Comparison of ENCODE assay signal across 22 cellular contexts in the genomic region with DNA sequence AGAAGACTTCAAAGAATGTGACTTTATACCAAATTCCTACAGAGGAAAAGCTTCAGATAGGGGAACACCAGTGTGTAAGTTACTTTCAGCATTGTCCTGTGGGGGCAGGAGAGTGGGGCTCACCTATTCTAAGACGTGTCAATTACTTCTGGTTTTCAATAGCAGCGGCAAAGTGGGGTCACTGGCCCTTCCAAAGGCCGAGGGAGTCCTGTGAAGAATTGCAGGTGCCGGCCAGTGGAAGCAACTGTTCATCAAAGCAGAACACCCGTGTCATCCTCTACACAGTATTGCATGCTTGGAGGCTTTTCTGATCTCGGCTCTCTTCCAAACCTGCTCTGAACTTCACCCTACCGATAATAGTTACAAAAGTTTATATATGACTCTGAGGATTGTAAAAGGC.
"Had no signal": no experiment of that assay in that cellular context is flagged by ENCODE, and none has a peak within 500 bp of the region (broad histone marks: within the 10 kb centered on the region; RNA-seq: fewer than 3 reads in every experiment).

No MANE protein-coding gene starts in this region.

- H3K27ac ChIP-seq: hepatocyte, sigmoid colon, spleen, upper lobe of left lung had no signal

- H3K4me2 ChIP-seq: hepatocyte had no signal

- H3K79me2 ChIP-seq: hepatocyte had no signal

- H3K36me3 Mint-ChIP-seq: activated naive CD4-positive, alpha-beta T cell treated with anti-CD3 and anti-CD28 coated beads, Interleukin-2, amount 10 ng/mL, durations not matched to agents 7 days and 5 days; memory B cell had no signal

- H2AFZ ChIP-seq: hepatocyte had no signal

- H3K9me3 ChIP-seq: sigmoid colon, spleen, upper lobe of left lung had no signal

- H3K4me1 Mint-ChIP-seq: activated CD4-positive, alpha-beta memory T cell treated with anti-CD3 and anti-CD28 coated beads, Interleukin-2, amount 10 ng/mL, durations not matched to agents 7 days and 5 days; activated CD4-positive, alpha-beta T cell treated with anti-CD3 and anti-CD28 coated beads, Interleukin-2, amount 10 ng/mL, durations not matched to agents 24 days and 14 days; activated naive CD4-positive, alpha-beta T cell treated with anti-CD3 and anti-CD28 coated beads, Interleukin-2, amount 10 ng/mL, durations not matched to agents 7 days and 5 days; memory B cell; nephron had no signal

- H3K27ac Mint-ChIP-seq: activated CD4-positive, alpha-beta memory T cell treated with anti-CD3 and anti-CD28 coated beads, Interleukin-2, amount 10 ng/mL, durations not matched to agents 7 days and 5 days; activated CD4-positive, alpha-beta T cell treated with anti-CD3 and anti-CD28 coated beads, Interleukin-2, amount 10 ng/mL, durations not matched to agents 24 days and 14 days; activated naive CD4-positive, alpha-beta T cell treated with anti-CD3 and anti-CD28 coated beads, Interleukin-2, amount 10 ng/mL, durations not matched to agents 7 days and 5 days; activated T-cell treated with anti-CD3 and anti-CD28 coated beads, Interleukin-2, amount 50 U/mL, for 72 hours; memory B cell; nephron; T-helper 1 cell treated with Interleukin-12 subunit alpha and Interleukin-12 subunit beta and Interleukin-4 antibody, amounts not matched to agents 30 μg/mL and 1 μg/mL, for 36 hours had no signal

- ATAC-seq: activated CD4-positive, CD25-positive, alpha-beta regulatory T cell treated with anti-CD3 and anti-CD28 coated beads, Interleukin-2, amount 50 U/mL, for 24 hours; activated T-cell treated with anti-CD3 and anti-CD28 coated beads, Interleukin-2, amount 50 U/mL, for 72 hours; left cardiac atrium; stimulated activated naive CD8-positive, alpha-beta T cell treated with anti-CD3 and anti-CD28 coated beads, Interleukin-15, Interleukin-2, amounts not matched to agents 100 U/mL and 50 U/mL, for 24 hours had no signal

- DNase-seq: activated CD4-positive, alpha-beta memory T cell treated with anti-CD3 and anti-CD28 coated beads, Interleukin-2, amount 10 ng/mL, durations not matched to agents 7 days and 5 days; activated CD4-positive, alpha-beta T cell treated with anti-CD3 and anti-CD28 coated beads, Interleukin-2, amount 10 ng/mL, durations not matched to agents 24 days and 14 days; activated effector memory CD4-positive, alpha-beta T cell treated with Interleukin-2 at 50 U/mL for 16 hours; activated naive CD4-positive, alpha-beta T cell treated with anti-CD3 and anti-CD28 coated beads, Interleukin-2, amount 10 ng/mL, durations not matched to agents 7 days and 5 days; activated T-cell treated with anti-CD3 and anti-CD28 coated beads, Interleukin-2, amount 50 U/mL, for 72 hours; amygdala; cerebellar nuclear complex; cortex of kidney; erythroblast; foreskin melanocyte; left cardiac atrium; occipital lobe; sigmoid colon; spleen; stimulated activated CD4-positive, alpha-beta T cell treated with anti-CD3 and anti-CD28 coated beads, Interleukin-4, amount 100 ng/mL, for 4 hours; stimulated activated naive CD8-positive, alpha-beta T cell treated with anti-CD3 and anti-CD28 coated beads, Interleukin-15, Interleukin-2, amounts not matched to agents 100 U/mL and 50 U/mL, for 24 hours; upper lobe of left lung had no signal

- H3K27me3 Mint-ChIP-seq: activated CD4-positive, alpha-beta memory T cell treated with anti-CD3 and anti-CD28 coated beads, Interleukin-2, amount 10 ng/mL, durations not matched to agents 7 days and 5 days; activated CD4-positive, alpha-beta T cell treated with anti-CD3 and anti-CD28 coated beads, Interleukin-2, amount 10 ng/mL, durations not matched to agents 24 days and 14 days; activated naive CD4-positive, alpha-beta T cell treated with anti-CD3 and anti-CD28 coated beads, Interleukin-2, amount 10 ng/mL, durations not matched to agents 7 days and 5 days; memory B cell had no signal

- H3K4me3 Mint-ChIP-seq: activated CD4-positive, alpha-beta memory T cell treated with anti-CD3 and anti-CD28 coated beads, Interleukin-2, amount 10 ng/mL, durations not matched to agents 7 days and 5 days; activated CD4-positive, alpha-beta T cell treated with anti-CD3 and anti-CD28 coated beads, Interleukin-2, amount 10 ng/mL, durations not matched to agents 24 days and 14 days; activated naive CD4-positive, alpha-beta T cell treated with anti-CD3 and anti-CD28 coated beads, Interleukin-2, amount 10 ng/mL, durations not matched to agents 7 days and 5 days; activated T-cell treated with anti-CD3 and anti-CD28 coated beads, Interleukin-2, amount 50 U/mL, for 72 hours; memory B cell; nephron; T-helper 1 cell treated with Interleukin-12 subunit alpha and Interleukin-12 subunit beta and Interleukin-4 antibody, amounts not matched to agents 30 μg/mL and 1 μg/mL, for 36 hours had no signal

- H3K36me3 ChIP-seq: sigmoid colon, spleen, upper lobe of left lung had no signal

- H3K4me1 ChIP-seq: sigmoid colon, spleen, upper lobe of left lung had no signal

- H3K9me3 Mint-ChIP-seq: activated CD4-positive, alpha-beta memory T cell treated with anti-CD3 and anti-CD28 coated beads, Interleukin-2, amount 10 ng/mL, durations not matched to agents 7 days and 5 days; activated CD4-positive, alpha-beta T cell treated with anti-CD3 and anti-CD28 coated beads, Interleukin-2, amount 10 ng/mL, durations not matched to agents 24 days and 14 days; activated naive CD4-positive, alpha-beta T cell treated with anti-CD3 and anti-CD28 coated beads, Interleukin-2, amount 10 ng/mL, durations not matched to agents 7 days and 5 days; activated T-cell treated with anti-CD3 and anti-CD28 coated beads, Interleukin-2, amount 50 U/mL, for 72 hours; nephron; T-helper 1 cell treated with Interleukin-12 subunit alpha and Interleukin-12 subunit beta and Interleukin-4 antibody, amounts not matched to agents 30 μg/mL and 1 μg/mL, for 36 hours had no signal

- H3K27me3 ChIP-seq: hepatocyte, sigmoid colon, spleen, upper lobe of left lung had no signal

- H3K4me3 ChIP-seq: hepatocyte, sigmoid colon, spleen, upper lobe of left lung had no signal
